9 cellular contexts compared by ENCODE assay signal in the genomic region with DNA sequence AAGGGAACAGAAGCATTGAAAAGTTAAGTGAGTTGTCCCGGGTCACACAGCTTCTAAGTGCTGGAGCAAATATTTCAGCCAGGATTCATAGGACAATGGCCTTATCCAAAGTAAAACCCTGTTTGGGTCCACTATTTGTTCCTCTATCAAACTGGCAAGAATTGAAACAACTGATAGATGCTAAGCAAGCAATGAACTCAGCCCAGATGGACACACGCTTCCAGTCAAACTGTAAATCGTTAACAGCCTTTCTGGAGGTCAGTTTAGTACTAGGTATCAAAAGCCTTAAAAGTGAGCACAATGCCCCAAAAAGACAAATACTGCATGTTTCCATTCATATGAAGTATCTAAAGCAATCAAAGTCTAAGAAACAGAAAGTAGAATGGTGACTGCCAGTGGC. TPM values are rescaled to one million over a fixed set of nuclear protein-coding genes. Genes with fewer than 3 reads are reported as not detected.
DNase-seq lines count a peak whose midpoint lies in the region; ATAC-seq and TF ChIP-seq lines count a peak whose summit lies in the region.
"Had no signal": no experiment of that assay in that cellular context is flagged by ENCODE, and none has a peak within 500 bp of the region (broad histone marks: within the 10 kb centered on the region; RNA-seq: fewer than 3 reads in every experiment).

No MANE protein-coding gene starts in this region.

- H3K27ac ChIP-seq in right lobe of liver (peak overlapping the region; percentile 32 to 94 (median 93)), stomach smooth muscle (ENCODE audit: low read length) (no peak overlapping the region)

- H3K4me1 Mint-ChIP-seq in activated T-cell treated with anti-CD3 and anti-CD28 coated beads, Interleukin-2, amount 50 U/mL, for 4 hours (ENCODE audit: low read depth): peaks cover 25% of the 10 kb centered on the region
- H3K4me1 Mint-ChIP-seq in activated CD8-positive, alpha-beta T cell treated with anti-CD3 and anti-CD28 coated beads for 36 hours (ENCODE audit: low read depth): peaks cover 28% of the 10 kb centered on the region

- H3K36me3 Mint-ChIP-seq in activated T-cell treated with anti-CD3 and anti-CD28 coated beads, Interleukin-2, amount 50 U/mL, for 4 hours (ENCODE audit: insufficient read depth): peaks cover 2% of the 10 kb centered on the region
- H3K36me3 Mint-ChIP-seq in activated CD8-positive, alpha-beta T cell treated with anti-CD3 and anti-CD28 coated beads for 36 hours (ENCODE audit: low read depth): peaks cover 1% of the 10 kb centered on the region

- H3K4me3 ChIP-seq in right lobe of liver: peak overlapping the region; percentile 39 to 72 (median 66)
- H3K4me3 ChIP-seq in stomach smooth muscle (ENCODE audit: low read length in 2 of 2): peak overlapping the region; percentile 68 to 83

- no peak for TF ChIP-seq CTCF in activated CD8-positive, alpha-beta T cell treated with anti-CD3 and anti-CD28 coated beads for 36 hours (IDR thresholded peaks at IDR 0.05)
- TF ChIP-seq CTCF in right lobe of liver (IDR thresholded peaks at IDR 0.05): no peak

- TF ChIP-seq POLR2A in right lobe of liver (IDR thresholded peaks at IDR 0.05): no peak

- no peaks in the 10 kb centered on the region for H3K27me3 ChIP-seq in right lobe of liver
- H3K27me3 ChIP-seq in stomach smooth muscle (ENCODE audit: control insufficient read depth in 1 of 2, insufficient read depth in 2 of 2, low read length in 2 of 2): no peaks in the 10 kb centered on the region
- H3K27me3 ChIP-seq: Peyer's patch had no signal

- no peaks in the 10 kb centered on the region for H3K9me3 Mint-ChIP-seq in activated T-cell treated with anti-CD3 and anti-CD28 coated beads, Interleukin-2, amount 50 U/mL, for 4 hours
- H3K9me3 Mint-ChIP-seq in activated CD8-positive, alpha-beta T cell treated with anti-CD3 and anti-CD28 coated beads for 36 hours: no peaks in the 10 kb centered on the region

- CTCF ChIA-PET in activated CD8-positive, alpha-beta T cell treated with anti-CD3 and anti-CD28 coated beads for 36 hours (lab: Charles Lee): interaction anchor here (0.9 to 2.4 kb wide), 4 partner anchors 29 to 239 kb away, joined by 3 to 6 read pairs (median 4); partner anchors contain the start of gene ZNF691

- H3K27ac Mint-ChIP-seq in activated CD8-positive, alpha-beta T cell treated with anti-CD3 and anti-CD28 coated beads for 36 hours: no peak overlapping the region

- intact Hi-C loops in activated CD8-positive, alpha-beta T cell treated with anti-CD3 and anti-CD28 coated beads for 36 hours (cut with micrococcal nuclease): no loop called here
- intact Hi-C loops in right lobe of liver (cut with DNase I): no loop called here

- no peak for DNase-seq in activated T-cell treated with anti-CD3 and anti-CD28 coated beads, Interleukin-2, amount 50 U/mL, for 4 hours
- DNase-seq in activated T-cell treated with anti-CD3 and anti-CD28 coated beads, Interleukin-2, amount 50 U/mL, for 1 hour: no peak
- no peak for DNase-seq in activated CD8-positive, alpha-beta T cell treated with anti-CD3 and anti-CD28 coated beads for 36 hours
- DNase-seq in right lobe of liver (peak in 1 of 3 donors; percentile 66), SKM-1 treated with dmso at 0.1 percent for 144 hours (lab: John Stamatoyannopoulos, UW; ENCODE audit: unreplicated experiment) (no peak), NCI-H510A treated with DMSO at 0.1 percent for 48 hours (lab: John Stamatoyannopoulos, UW) (no peak)

- H3K4me1 ChIP-seq in right lobe of liver (peaks cover 0 to 57% (median 25%) of the 10 kb centered on the region in 4 donors), stomach smooth muscle (ENCODE audit: control insufficient read depth, insufficient read depth, low read length) (peaks cover 9% of the 10 kb centered on the region)

- ATAC-seq in activated T-cell treated with anti-CD3 and anti-CD28 coated beads, Interleukin-2, amount 50 U/mL, for 4 hours: no peak
- ATAC-seq in activated CD8-positive, alpha-beta T cell treated with anti-CD3 and anti-CD28 coated beads for 36 hours: no peak
- ATAC-seq in right lobe of liver: peak; percentile 50 to 68 (median 64)
- no peak for ATAC-seq in GM21619 (IDR thresholded peaks at IDR 0.05; ENCODE audit: unreplicated experiment)

- no peaks in the 10 kb centered on the region for H3K27me3 Mint-ChIP-seq in activated T-cell treated with anti-CD3 and anti-CD28 coated beads, Interleukin-2, amount 50 U/mL, for 4 hours (ENCODE audit: low read depth)
- H3K27me3 Mint-ChIP-seq in activated CD8-positive, alpha-beta T cell treated with anti-CD3 and anti-CD28 coated beads for 36 hours: no peaks in the 10 kb centered on the region

- peak overlapping the region in 1 of 2 donors; percentile 68 for H3K9ac ChIP-seq in stomach smooth muscle (ENCODE audit: low read length in 2 of 2)

- peak overlapping the region; percentile 71 for H3K4me3 Mint-ChIP-seq in activated T-cell treated with anti-CD3 and anti-CD28 coated beads, Interleukin-2, amount 50 U/mL, for 4 hours
- peak overlapping the region; percentile 71 for H3K4me3 Mint-ChIP-seq in activated CD8-positive, alpha-beta T cell treated with anti-CD3 and anti-CD28 coated beads for 36 hours

- POLR2A ChIA-PET in activated CD8-positive, alpha-beta T cell treated with anti-CD3 and anti-CD28 coated beads for 36 hours (lab: Charles Lee): interaction anchor here (1.0 to 2.6 kb wide), 3 partner anchors 15 to 51 kb away, joined by 4 to 11 read pairs (median 10); partner anchors contain the start of genes C1orf50, P3H1 and ZNF691

- H3K36me3 ChIP-seq in right lobe of liver (no peaks in the 10 kb centered on the region), stomach smooth muscle (ENCODE audit: control insufficient read depth in 2 of 2, insufficient read depth in 2 of 2, low read length in 2 of 2) (peaks cover 5% of the 10 kb centered on the region in 2 donors)
- H3K36me3 ChIP-seq: Peyer's patch had no signal

- H3K9me3 ChIP-seq in right lobe of liver: no peaks in the 10 kb centered on the region
- no peaks in the 10 kb centered on the region for H3K9me3 ChIP-seq in stomach smooth muscle (ENCODE audit: control insufficient read depth in 2 of 2, low read length in 2 of 2)
- H3K9me3 ChIP-seq: Peyer's patch had no signal

- 25% methylated on average over 3 of the region's 3 CpGs for WGBS in right lobe of liver (ENCODE audit: insufficient coverage, low coverage, low lambda C conversion rate, missing lambda C conversion rate)

RNA-seq across cellular contexts. Expression of gene SVBP, which starts 0.8 kb away (rescaled TPM):
- total RNA-seq in activated T-cell treated with anti-CD3 and anti-CD28 coated beads, Interleukin-2, amount 50 U/mL, for 4 hours: 10 to 100 TPM in 2 of 3 donors, 1 to 10 TPM in 1; 9.2 to 10.7 (median 10.2) TPM
- total RNA-seq in activated CD8-positive, alpha-beta T cell treated with anti-CD3 and anti-CD28 coated beads for 36 hours: 10 to 100 TPM; 12.2 to 14.3 TPM
- 10 to 100 TPM in 3 of 6 experiments, 1 to 10 TPM in 3; 6.0 to 12.8 (median 10.6) TPM for total RNA-seq in right lobe of liver

RNA-seq across cellular contexts. Expression of gene ERMAP, which starts 1.1 kb away (rescaled TPM):
- total RNA-seq in activated T-cell treated with anti-CD3 and anti-CD28 coated beads, Interleukin-2, amount 50 U/mL, for 4 hours: 1 to 10 TPM; 1.8 to 2.4 (median 2.1) TPM
- 1 to 10 TPM; 3.9 to 4.4 TPM for total RNA-seq in activated CD8-positive, alpha-beta T cell treated with anti-CD3 and anti-CD28 coated beads for 36 hours
- 10 to 100 TPM in 4 of 6 experiments, 1 to 10 TPM in 2; 6.6 to 16.2 (median 13.9) TPM for total RNA-seq in right lobe of liver

RNA-seq across cellular contexts. Expression of gene ZNF691, which starts 28.4 kb away (rescaled TPM):
- 1 to 10 TPM; 5.5 to 6.5 (median 5.9) TPM for total RNA-seq in activated T-cell treated with anti-CD3 and anti-CD28 coated beads, Interleukin-2, amount 50 U/mL, for 4 hours
- 1 to 10 TPM; 6.9 to 7.5 TPM for total RNA-seq in activated CD8-positive, alpha-beta T cell treated with anti-CD3 and anti-CD28 coated beads for 36 hours
- total RNA-seq in right lobe of liver: 1 to 10 TPM; 5.0 to 9.5 (median 7.2) TPM

RNA-seq across cellular contexts. Expression of gene TMEM269, which starts 33.2 kb away (rescaled TPM):
- under 1 TPM in 2 of 3 donors, not detected in 1; 0.10 to 0.24 TPM for total RNA-seq in activated T-cell treated with anti-CD3 and anti-CD28 coated beads, Interleukin-2, amount 50 U/mL, for 4 hours
- under 1 TPM; 0.22 to 0.32 TPM for total RNA-seq in activated CD8-positive, alpha-beta T cell treated with anti-CD3 and anti-CD28 coated beads for 36 hours
- total RNA-seq in right lobe of liver: under 1 TPM in 1 of 6 experiments, not detected in 5; 0.07 TPM
- total RNA-seq: Peyer's patch had no signal

RNA-seq across cellular contexts. Expression of gene C1orf50, which starts 50.9 kb away (rescaled TPM):
- total RNA-seq in activated T-cell treated with anti-CD3 and anti-CD28 coated beads, Interleukin-2, amount 50 U/mL, for 4 hours: 1 to 10 TPM; 4.5 to 7.9 (median 5.0) TPM
- 1 to 10 TPM; 4.7 to 5.2 TPM for total RNA-seq in activated CD8-positive, alpha-beta T cell treated with anti-CD3 and anti-CD28 coated beads for 36 hours
- total RNA-seq in right lobe of liver: 1 to 10 TPM; 4.7 to 6.4 (median 5.3) TPM

Comparison
In these comparisons a context has a peak if more than half of its experiments do, and no peak if none do; other contexts are left out.
1. ATAC-seq: peak in right lobe of liver (4 of 4); none in activated T-cell treated with anti-CD3 and anti-CD28 coated beads, Interleukin-2, amount 50 U/mL, for 4 hours (0 of 2), activated CD8-positive, alpha-beta T cell treated with anti-CD3 and anti-CD28 coated beads for 36 hours (single experiment) and GM21619 (single experiment).